ENCODE assay signal across 8 cellular contexts in the genomic region with DNA sequence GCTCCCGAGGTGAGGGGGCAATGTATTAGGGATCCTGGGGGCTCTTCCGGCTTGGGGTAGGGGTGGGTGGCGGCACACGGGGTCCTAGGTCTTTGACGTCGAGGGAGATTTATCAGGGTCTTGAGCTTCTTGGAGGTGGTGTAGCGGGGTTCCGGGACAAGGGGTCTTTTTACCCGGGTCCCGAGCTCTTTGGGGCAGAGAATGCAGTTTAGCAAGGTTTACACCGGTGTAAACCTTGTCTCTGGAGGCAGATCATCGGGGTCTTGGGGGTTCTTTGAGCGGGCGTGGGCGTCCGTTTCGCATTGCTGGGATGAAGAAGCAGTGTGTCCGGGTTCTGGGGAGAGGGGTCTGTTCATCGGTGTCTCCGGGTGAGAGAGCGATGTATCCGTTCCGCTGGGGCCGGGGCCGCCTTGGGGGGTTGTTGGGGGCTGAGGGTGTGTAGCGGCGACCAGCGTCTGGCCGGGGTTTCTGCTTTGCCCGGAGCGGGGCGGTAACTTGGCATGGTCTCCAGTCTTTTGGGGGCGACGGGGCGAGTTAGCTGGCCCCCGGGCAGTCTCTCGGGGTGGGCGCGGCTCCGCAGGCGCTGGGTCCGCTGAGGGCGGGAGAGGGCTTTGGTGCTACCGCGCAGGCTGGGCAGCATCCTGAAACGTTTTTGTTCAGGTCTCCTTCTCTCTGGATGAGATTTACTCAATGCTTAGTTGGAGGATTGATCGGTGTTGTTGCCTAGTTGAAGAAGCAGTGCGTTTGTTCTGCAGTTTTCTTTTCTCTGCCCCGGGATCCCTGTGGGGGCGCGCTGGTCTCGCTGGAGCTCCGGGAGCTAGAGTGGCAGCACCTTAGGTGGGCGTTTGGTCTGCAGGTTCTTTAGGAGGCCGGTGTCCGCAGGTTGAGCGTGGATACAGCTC. TPM values are rescaled to one million over a fixed set of nuclear protein-coding genes. Genes with fewer than 3 reads are reported as not detected.
DNase-seq lines count a peak whose midpoint lies in the region; ATAC-seq and TF ChIP-seq lines count a peak whose summit lies in the region.

No MANE protein-coding gene starts in this region.

- H3K27me3 Mint-ChIP-seq in natural killer cell treated with Interleukin-12 subunit alpha and Interleukin-12 subunit beta and Interleukin-15 and Interleukin-18, amount 100 ng/mL, for 72 hours = peaks cover 5 to 14% of the 10 kb centered on the region in 2 donors

- H3K27ac Mint-ChIP-seq in natural killer cell treated with Interleukin-12 subunit alpha and Interleukin-12 subunit beta and Interleukin-15 and Interleukin-18, amount 100 ng/mL, for 72 hours = peak overlapping the region; percentile 17 to 69

- no peaks in the 10 kb centered on the region for H3K36me3 Mint-ChIP-seq in natural killer cell treated with Interleukin-12 subunit alpha and Interleukin-12 subunit beta and Interleukin-15 and Interleukin-18, amount 100 ng/mL, for 72 hours

- peak overlapping the region; percentile 84 for H3K9ac ChIP-seq in NT2/D1 (ENCODE audit: insufficient read length, low read depth)

- TF ChIP-seq EP300 in upper lobe of left lung (IDR thresholded peaks at IDR 0.05) = no peak

- no peaks in the 10 kb centered on the region for H3K36me3 ChIP-seq in NT2/D1 (ENCODE audit: insufficient read depth, insufficient read length, low read length)
- H3K36me3 ChIP-seq in upper lobe of left lung = no peaks in the 10 kb centered on the region

- no peaks in the 10 kb centered on the region for H3K4me1 ChIP-seq in NT2/D1 (ENCODE audit: insufficient read depth, insufficient read length)
- peaks cover 2 to 11% (median 9%) of the 10 kb centered on the region in 4 donors for H3K4me1 ChIP-seq in upper lobe of left lung

- peaks cover 18 to 19% of the 10 kb centered on the region in 2 donors for H3K4me1 Mint-ChIP-seq in natural killer cell treated with Interleukin-12 subunit alpha and Interleukin-12 subunit beta and Interleukin-15 and Interleukin-18, amount 100 ng/mL, for 72 hours (ENCODE audit: low read depth in 2 of 2)

- peak overlapping the region; percentile 85 to 90 (median 87) for H3K27ac ChIP-seq in upper lobe of left lung

- no peak for TF ChIP-seq POLR2A in upper lobe of left lung (IDR thresholded peaks at IDR 0.05)

- H3K27me3 ChIP-seq in NT2/D1 (ENCODE audit: insufficient read depth, insufficient read length) (peaks cover 26% of the 10 kb centered on the region), upper lobe of left lung (no peaks in the 10 kb centered on the region)

- ATAC-seq in natural killer cell treated with Interleukin-12 subunit alpha and Interleukin-12 subunit beta and Interleukin-15 and Interleukin-18, amount 100 ng/mL, for 72 hours = peak in 1 of 2 donors; percentile 2
- ATAC-seq in upper lobe of left lung (ENCODE audit: low FRiP score in 2 of 2) (peak in 1 of 2 donors; percentile 34), HG03097 (IDR thresholded peaks at IDR 0.05; ENCODE audit: low FRiP score, unreplicated experiment) (no peak)

- H3K4me3 ChIP-seq in NT2/D1 (ENCODE audit: insufficient read length, low read depth) (peak overlapping the region; percentile 73), fibroblast of villous mesenchyme (ENCODE audit: low read depth, low read length) (peak overlapping the region; percentile 91), upper lobe of left lung (peak overlapping the region; percentile 68 to 99 (median 94))

- WGBS in upper lobe of left lung, 2 donors = 0% methylated on average over 23 to 56 of the region's 57 CpGs

- TF ChIP-seq CTCF in fibroblast of villous mesenchyme (IDR thresholded peaks at IDR 0.05; ENCODE audit: insufficient read depth, low read depth, low read length) (peak; percentile 24), upper lobe of left lung (IDR thresholded peaks at IDR 0.05) (no peak)

- peak overlapping the region; percentile 98 for H3K4me3 Mint-ChIP-seq in natural killer cell treated with Interleukin-12 subunit alpha and Interleukin-12 subunit beta and Interleukin-15 and Interleukin-18, amount 100 ng/mL, for 72 hours

- H3K9me3 ChIP-seq in NT2/D1 (ENCODE audit: insufficient read depth, low read length) (no peaks in the 10 kb centered on the region), upper lobe of left lung (no peaks in the 10 kb centered on the region)

- no peaks in the 10 kb centered on the region for H3K9me3 Mint-ChIP-seq in natural killer cell treated with Interleukin-12 subunit alpha and Interleukin-12 subunit beta and Interleukin-15 and Interleukin-18, amount 100 ng/mL, for 72 hours

- DNase-seq in activated naive CD4-positive, alpha-beta T cell treated with Interleukin-2 at 50 U/mL for 16 hours = peak; percentile 22
- DNase-seq in activated naive CD4-positive, alpha-beta T cell (lab: John Stamatoyannopoulos, UW) = no peak
- no peak for DNase-seq in NT2/D1 (ENCODE audit: low read depth, low spot score)
- DNase-seq in activated effector memory CD4-positive, alpha-beta T cell treated with Interleukin-2 at 50 U/mL for 16 hours = peak; percentile 5
- DNase-seq in fibroblast of villous mesenchyme (ENCODE audit: low read depth) = peak; percentile 27
- no peak for DNase-seq in natural killer cell treated with Interleukin-12 subunit alpha and Interleukin-12 subunit beta and Interleukin-15 and Interleukin-18, amount 100 ng/mL, for 72 hours (ENCODE audit: low spot score)
- DNase-seq in upper lobe of left lung = peak; percentile 46 to 87

RNA-seq across cellular contexts. Expression of a gene that starts 0.8 kb away (rescaled TPM):
- total RNA-seq in fibroblast of villous mesenchyme = 17.7 and 21.6 TPM in 2 replicates
- 1 to 10 TPM; 3.6 to 4.6 TPM for total RNA-seq in natural killer cell treated with Interleukin-12 subunit alpha and Interleukin-12 subunit beta and Interleukin-15 and Interleukin-18, amount 100 ng/mL, for 72 hours
- total RNA-seq in upper lobe of left lung = 10 to 100 TPM; 12.5 to 24.8 (median 17.2) TPM

Comparison
In these comparisons a context has a peak if more than half of its experiments do, and no peak if none do; other contexts are left out.
1. DNase-seq: peak in activated naive CD4-positive, alpha-beta T cell treated with Interleukin-2 at 50 U/mL for 16 hours (single experiment), activated effector memory CD4-positive, alpha-beta T cell treated with Interleukin-2 at 50 U/mL for 16 hours (single experiment), fibroblast of villous mesenchyme (single experiment) and upper lobe of left lung (2 of 2); none in activated naive CD4-positive, alpha-beta T cell (0 of 4), NT2/D1 (single experiment) and natural killer cell treated with Interleukin-12 subunit alpha and Interleukin-12 subunit beta and Interleukin-15 and Interleukin-18, amount 100 ng/mL, for 72 hours (single experiment).
2. Peak in every context shown above with its lines, with median percentiles within 50 percentile points of each other: H3K4me3 ChIP-seq.